In the genomic region with DNA sequence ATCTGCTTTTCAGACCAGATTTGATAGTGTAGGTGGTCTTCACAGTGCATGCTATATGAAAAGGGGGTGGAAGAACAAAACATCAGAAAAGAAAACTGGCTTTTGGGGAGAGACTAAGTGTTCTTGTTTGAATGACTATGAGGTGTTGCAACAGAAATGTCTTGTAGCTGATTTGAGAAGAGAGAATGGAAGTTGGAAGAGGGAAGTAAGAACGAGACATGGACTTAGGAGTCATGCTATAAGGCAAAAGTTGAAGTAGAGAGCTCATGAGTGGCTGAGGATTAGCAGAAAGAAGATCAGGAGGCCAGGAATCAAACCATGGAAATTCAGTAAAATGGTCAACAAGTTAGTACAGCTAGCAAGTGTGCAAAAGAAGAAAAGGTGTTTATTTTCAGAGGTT, we compare ENCODE assay signal across 24 cellular contexts.
"Had no signal": no experiment of that assay in that cellular context is flagged by ENCODE, and none has a peak within 500 bp of the region (broad histone marks: within the 10 kb centered on the region; RNA-seq: fewer than 3 reads in every experiment).

No MANE protein-coding gene starts in this region.

- H3K9me3 ChIP-seq: Peyer's patch had no signal

- DNase-seq: activated CD4-positive, alpha-beta memory T cell treated with anti-CD3 and anti-CD28 coated beads for 36 hours; activated CD4-positive, alpha-beta T cell treated with anti-CD3 and anti-CD28 coated beads, Interleukin-2, amount 10 ng/mL, durations not matched to agents 7 days and 5 days; activated CD4-positive, CD25-positive, alpha-beta regulatory T cell; activated gamma-delta T cell; activated naive CD4-positive, alpha-beta T cell treated with anti-CD3 and anti-CD28 coated beads for 36 hours; activated T-cell treated with anti-CD3 and anti-CD28 coated beads for 4 hours; activated T-cell treated with anti-CD3 and anti-CD28 coated beads, Interleukin-2, amount 50 U/mL, for 48 hours; amygdala; KG1; NCI-H1048; NCI-H146; NCI-H187 treated with DMSO at 0.1 percent for 48 hours; NCI-H2081 treated with DMSO at 0.1 percent for 48 hours; NCI-H446; NCI-H524; Peyer's patch; Right ventricle myocardium superior; T-cell; T-helper 2 cell; T1000 had no signal

- H3K27ac ChIP-seq: Peyer's patch, RWPE1, SK-N-MC, VCaP had no signal

- H3K4me3 ChIP-seq: Peyer's patch, SK-N-MC had no signal

- ATAC-seq: activated T-helper 17 cell treated with anti-CD3 and anti-CD28 coated beads, Interleukin-2, amount 50 U/mL, for 72 hours; T-cell had no signal

- H3K36me3 ChIP-seq: Peyer's patch had no signal

- H3K4me1 ChIP-seq: Peyer's patch had no signal

- H3K27me3 ChIP-seq: Peyer's patch had no signal
